In genomic region chr6:22099923-22100322, GRCh38 we compare ENCODE assay signal across 1 cellular context.
TF ChIP-seq lines count a peak whose summit lies in the region.

No MANE protein-coding gene starts in this region.

TF ChIP-seq in K562, 482 proteins besides CTCF, POLR2A, EP300 and RAD21 (continued from another document):
- TF ChIP-seq TSHZ1 (CRISPR knock-in tag; IDR thresholded peaks at IDR 0.05) (no peak), ETV6 (IDR thresholded peaks at IDR 0.05; ENCODE audit: borderline replicate concordance in 1 of 2, low read depth in 2 of 2, low read length in 1 of 2) (no peak), ETV6 (CRISPR knock-in tag; IDR thresholded peaks at IDR 0.05; ENCODE audit: borderline replicate concordance) (no peak), ZFP30 (CRISPR knock-in tag; IDR thresholded peaks at IDR 0.05; ENCODE audit: borderline replicate concordance) (no peak), DACH1 (IDR thresholded peaks at IDR 0.05; ENCODE audit: partially characterized antibody) (no peak), ZNF280A (IDR thresholded peaks at IDR 0.05; ENCODE audit: low read depth, partially characterized antibody) (no peak), ZFP1 (CRISPR knock-in tag; IDR thresholded peaks at IDR 0.05) (no peak), E2F6 (IDR thresholded peaks at IDR 0.05; ENCODE audit: borderline replicate concordance in 1 of 2, extremely low read depth in 1 of 2, insufficient read depth in 1 of 2, insufficient read length in 1 of 2, low read depth in 1 of 2, low read length in 1 of 2, poor library complexity in 1 of 2, severe bottlenecking in 1 of 2) (no peak)
